1 cellular context compared by ENCODE assay signal in the genomic region with DNA sequence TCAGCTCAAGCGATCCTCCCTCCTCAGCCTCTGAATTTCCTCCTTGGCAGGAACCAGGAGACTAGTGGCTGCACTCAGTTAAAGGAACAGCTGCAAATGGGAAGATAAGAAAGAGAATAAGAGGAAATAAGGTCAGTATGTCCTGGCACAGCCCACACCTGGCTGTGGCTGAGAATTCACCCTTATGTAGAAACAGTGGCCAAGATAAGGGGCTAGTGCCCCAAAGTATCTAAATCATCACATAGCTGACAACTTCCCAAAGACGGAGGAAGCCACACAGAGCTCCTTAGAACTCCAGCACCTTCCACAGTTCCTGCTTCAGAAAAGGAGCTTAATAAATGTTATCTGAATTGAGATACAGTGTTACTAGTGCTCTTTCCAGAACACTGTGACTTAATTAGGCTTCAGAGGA.
TF ChIP-seq lines count a peak whose summit lies in the region.

No MANE protein-coding gene starts in this region.

TF ChIP-seq in K562, 482 proteins besides CTCF, POLR2A, EP300 and RAD21 (continued from another document):
- TF ChIP-seq, protein P1, sequence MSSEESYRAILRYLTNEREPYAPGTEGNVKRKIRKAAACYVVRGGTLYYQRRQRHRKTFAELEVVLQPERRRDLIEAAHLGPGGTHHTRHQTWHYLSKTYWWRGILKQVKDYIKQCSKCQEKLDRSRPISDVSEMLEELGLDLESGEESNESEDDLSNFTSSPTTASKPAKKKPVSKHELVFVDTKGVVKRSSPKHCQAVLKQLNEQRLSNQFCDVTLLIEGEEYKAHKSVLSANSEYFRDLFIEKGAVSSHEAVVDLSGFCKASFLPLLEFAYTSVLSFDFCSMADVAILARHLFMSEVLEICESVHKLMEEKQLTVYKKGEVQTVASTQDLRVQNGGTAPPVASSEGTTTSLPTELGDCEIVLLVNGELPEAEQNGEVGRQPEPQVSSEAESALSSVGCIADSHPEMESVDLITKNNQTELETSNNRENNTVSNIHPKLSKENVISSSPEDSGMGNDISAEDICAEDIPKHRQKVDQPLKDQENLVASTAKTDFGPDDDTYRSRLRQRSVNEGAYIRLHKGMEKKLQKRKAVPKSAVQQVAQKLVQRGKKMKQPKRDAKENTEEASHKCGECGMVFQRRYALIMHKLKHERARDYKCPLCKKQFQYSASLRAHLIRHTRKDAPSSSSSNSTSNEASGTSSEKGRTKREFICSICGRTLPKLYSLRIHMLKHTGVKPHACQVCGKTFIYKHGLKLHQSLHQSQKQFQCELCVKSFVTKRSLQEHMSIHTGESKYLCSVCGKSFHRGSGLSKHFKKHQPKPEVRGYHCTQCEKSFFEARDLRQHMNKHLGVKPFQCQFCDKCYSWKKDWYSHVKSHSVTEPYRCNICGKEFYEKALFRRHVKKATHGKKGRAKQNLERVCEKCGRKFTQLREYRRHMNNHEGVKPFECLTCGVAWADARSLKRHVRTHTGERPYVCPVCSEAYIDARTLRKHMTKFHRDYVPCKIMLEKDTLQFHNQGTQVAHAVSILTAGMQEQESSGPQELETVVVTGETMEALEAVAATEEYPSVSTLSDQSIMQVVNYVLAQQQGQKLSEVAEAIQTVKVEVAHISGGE (CRISPR knock-in tag; IDR thresholded peaks at IDR 0.05): no peak
- 0 out of 4 replicates have a peak, but pooled peaks of 1 of the 2 experiments have one; percentile 51 for TF ChIP-seq RCOR1 (IDR thresholded peaks at IDR 0.05; ENCODE audit: borderline replicate concordance in 1 of 2, low read depth in 2 of 2, low read length in 2 of 2)
- TF ChIP-seq, protein P2, sequence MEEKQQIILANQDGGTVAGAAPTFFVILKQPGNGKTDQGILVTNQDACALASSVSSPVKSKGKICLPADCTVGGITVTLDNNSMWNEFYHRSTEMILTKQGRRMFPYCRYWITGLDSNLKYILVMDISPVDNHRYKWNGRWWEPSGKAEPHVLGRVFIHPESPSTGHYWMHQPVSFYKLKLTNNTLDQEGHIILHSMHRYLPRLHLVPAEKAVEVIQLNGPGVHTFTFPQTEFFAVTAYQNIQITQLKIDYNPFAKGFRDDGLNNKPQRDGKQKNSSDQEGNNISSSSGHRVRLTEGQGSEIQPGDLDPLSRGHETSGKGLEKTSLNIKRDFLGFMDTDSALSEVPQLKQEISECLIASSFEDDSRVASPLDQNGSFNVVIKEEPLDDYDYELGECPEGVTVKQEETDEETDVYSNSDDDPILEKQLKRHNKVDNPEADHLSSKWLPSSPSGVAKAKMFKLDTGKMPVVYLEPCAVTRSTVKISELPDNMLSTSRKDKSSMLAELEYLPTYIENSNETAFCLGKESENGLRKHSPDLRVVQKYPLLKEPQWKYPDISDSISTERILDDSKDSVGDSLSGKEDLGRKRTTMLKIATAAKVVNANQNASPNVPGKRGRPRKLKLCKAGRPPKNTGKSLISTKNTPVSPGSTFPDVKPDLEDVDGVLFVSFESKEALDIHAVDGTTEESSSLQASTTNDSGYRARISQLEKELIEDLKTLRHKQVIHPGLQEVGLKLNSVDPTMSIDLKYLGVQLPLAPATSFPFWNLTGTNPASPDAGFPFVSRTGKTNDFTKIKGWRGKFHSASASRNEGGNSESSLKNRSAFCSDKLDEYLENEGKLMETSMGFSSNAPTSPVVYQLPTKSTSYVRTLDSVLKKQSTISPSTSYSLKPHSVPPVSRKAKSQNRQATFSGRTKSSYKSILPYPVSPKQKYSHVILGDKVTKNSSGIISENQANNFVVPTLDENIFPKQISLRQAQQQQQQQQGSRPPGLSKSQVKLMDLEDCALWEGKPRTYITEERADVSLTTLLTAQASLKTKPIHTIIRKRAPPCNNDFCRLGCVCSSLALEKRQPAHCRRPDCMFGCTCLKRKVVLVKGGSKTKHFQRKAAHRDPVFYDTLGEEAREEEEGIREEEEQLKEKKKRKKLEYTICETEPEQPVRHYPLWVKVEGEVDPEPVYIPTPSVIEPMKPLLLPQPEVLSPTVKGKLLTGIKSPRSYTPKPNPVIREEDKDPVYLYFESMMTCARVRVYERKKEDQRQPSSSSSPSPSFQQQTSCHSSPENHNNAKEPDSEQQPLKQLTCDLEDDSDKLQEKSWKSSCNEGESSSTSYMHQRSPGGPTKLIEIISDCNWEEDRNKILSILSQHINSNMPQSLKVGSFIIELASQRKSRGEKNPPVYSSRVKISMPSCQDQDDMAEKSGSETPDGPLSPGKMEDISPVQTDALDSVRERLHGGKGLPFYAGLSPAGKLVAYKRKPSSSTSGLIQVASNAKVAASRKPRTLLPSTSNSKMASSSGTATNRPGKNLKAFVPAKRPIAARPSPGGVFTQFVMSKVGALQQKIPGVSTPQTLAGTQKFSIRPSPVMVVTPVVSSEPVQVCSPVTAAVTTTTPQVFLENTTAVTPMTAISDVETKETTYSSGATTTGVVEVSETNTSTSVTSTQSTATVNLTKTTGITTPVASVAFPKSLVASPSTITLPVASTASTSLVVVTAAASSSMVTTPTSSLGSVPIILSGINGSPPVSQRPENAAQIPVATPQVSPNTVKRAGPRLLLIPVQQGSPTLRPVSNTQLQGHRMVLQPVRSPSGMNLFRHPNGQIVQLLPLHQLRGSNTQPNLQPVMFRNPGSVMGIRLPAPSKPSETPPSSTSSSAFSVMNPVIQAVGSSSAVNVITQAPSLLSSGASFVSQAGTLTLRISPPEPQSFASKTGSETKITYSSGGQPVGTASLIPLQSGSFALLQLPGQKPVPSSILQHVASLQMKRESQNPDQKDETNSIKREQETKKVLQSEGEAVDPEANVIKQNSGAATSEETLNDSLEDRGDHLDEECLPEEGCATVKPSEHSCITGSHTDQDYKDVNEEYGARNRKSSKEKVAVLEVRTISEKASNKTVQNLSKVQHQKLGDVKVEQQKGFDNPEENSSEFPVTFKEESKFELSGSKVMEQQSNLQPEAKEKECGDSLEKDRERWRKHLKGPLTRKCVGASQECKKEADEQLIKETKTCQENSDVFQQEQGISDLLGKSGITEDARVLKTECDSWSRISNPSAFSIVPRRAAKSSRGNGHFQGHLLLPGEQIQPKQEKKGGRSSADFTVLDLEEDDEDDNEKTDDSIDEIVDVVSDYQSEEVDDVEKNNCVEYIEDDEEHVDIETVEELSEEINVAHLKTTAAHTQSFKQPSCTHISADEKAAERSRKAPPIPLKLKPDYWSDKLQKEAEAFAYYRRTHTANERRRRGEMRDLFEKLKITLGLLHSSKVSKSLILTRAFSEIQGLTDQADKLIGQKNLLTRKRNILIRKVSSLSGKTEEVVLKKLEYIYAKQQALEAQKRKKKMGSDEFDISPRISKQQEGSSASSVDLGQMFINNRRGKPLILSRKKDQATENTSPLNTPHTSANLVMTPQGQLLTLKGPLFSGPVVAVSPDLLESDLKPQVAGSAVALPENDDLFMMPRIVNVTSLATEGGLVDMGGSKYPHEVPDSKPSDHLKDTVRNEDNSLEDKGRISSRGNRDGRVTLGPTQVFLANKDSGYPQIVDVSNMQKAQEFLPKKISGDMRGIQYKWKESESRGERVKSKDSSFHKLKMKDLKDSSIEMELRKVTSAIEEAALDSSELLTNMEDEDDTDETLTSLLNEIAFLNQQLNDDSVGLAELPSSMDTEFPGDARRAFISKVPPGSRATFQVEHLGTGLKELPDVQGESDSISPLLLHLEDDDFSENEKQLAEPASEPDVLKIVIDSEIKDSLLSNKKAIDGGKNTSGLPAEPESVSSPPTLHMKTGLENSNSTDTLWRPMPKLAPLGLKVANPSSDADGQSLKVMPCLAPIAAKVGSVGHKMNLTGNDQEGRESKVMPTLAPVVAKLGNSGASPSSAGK (IDR thresholded peaks at IDR 0.05): no peak
TF ChIP-seq in K562: peak in this region for 58.
